In the genomic region with DNA sequence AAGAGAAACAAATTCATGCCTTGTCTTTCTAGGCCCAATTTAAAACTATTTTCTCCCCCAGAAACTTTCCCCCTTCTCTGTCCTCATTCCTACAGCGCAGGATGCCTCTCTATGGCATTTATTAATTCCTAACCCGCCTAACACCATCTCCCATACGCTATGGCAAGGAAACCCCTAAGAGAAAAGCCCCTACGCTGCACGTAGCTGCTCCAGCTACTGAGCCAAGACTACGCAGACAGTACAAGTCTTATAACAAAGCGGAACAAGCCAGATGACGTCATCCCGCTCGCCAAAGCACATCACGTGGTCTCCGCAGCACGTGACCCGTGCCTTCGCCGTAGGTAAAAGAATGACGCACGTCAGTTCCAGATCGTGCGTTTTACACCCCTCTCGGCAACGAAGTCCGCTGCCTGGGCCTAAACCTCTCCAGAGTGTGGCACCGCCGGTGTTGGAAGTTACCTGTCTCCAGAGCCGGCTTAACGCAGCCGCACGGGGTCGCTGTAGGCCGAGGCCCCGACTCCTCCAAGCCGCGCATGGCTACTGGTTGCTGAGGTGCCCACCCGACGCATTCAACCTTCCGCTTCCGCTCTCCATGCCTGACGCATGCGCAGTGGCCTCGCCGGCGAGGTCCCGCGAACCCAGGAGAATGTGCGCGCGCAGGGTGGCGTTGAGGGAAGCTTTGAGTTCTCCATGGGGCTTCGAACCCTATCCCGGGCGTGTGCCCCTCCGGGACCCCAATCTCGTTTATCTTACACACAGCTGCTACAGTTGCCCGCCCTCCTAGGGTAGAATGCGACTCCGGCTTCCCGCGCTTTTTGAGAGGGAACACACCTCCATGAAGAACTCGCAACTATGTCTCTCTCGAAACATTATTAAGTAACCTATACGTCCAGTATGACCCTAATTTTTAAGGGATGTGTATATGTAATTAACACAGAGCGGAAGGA, we compare ENCODE assay signal across 8 cellular contexts. TPM values are rescaled to one million over a fixed set of nuclear protein-coding genes. Genes with fewer than 3 reads are reported as not detected.
DNase-seq lines count a peak whose midpoint lies in the region; ATAC-seq, FAIRE-seq and TF ChIP-seq lines count a peak whose summit lies in the region.

Gene TRMO, minus strand, starts transcription at position 542 of the 947 bp plus-strand sequence. Its CDS starts 7 bp downstream, at position 535.

- H3K4me3 ChIP-seq in BLaER1 (peak within 1 kb of the TSS; percentile 69), colonic mucosa (peak within 1 kb of the TSS; percentile 48)

- H3K27me3 ChIP-seq in BLaER1 (no peaks in the 10 kb centered on the region), colonic mucosa (no peaks in the 10 kb centered on the region), layer of hippocampus (ENCODE audit: control insufficient read depth, insufficient read depth, low read length) (no peaks in the 10 kb centered on the region)

- DNase-seq in GM19239 (ENCODE audit: insufficient read length, low spot score) = peak; percentile 72
- peak; percentile 99 for DNase-seq in NCI-H524 (lab: John Stamatoyannopoulos, UW)
- peak; percentile 98 to 99 for DNase-seq in activated CD4-positive, alpha-beta T cell treated with anti-CD3 and anti-CD28 coated beads for 4 hours
- peak; percentile 98 for DNase-seq in colonic mucosa
- peak; percentile 98 to 99 for DNase-seq in stimulated activated CD4-positive, alpha-beta T cell treated with anti-CD3 and anti-CD28 coated beads, Interleukin-1b, Interleukin-23, amount 100 ng/mL, for 4 hours (ENCODE audit: low read depth in 2 of 2)

- TF ChIP-seq CTCF in colonic mucosa (IDR thresholded peaks at IDR 0.05) = peak; percentile 74

- peak; percentile 94 for FAIRE-seq in GM19239 (lab: Jason Lieb, UNC)

- H3K4me2 ChIP-seq in BLaER1 = peak within 1 kb of the TSS; percentile 70

- ATAC-seq in HG03457 (IDR thresholded peaks at IDR 0.05; ENCODE audit: unreplicated experiment) = peak; percentile 75

- intact Hi-C loops in colonic mucosa (cut with DNase I) = loop anchor here (5.0 kb wide), 1 partner anchor 335 kb away; the partner anchor contains the start of gene TBC1D2

- H3K27ac ChIP-seq in BLaER1 = peak within 1 kb of the TSS; percentile 93
- H3K27ac ChIP-seq in colonic mucosa = peak within 1 kb of the TSS; percentile 95
- H3K27ac ChIP-seq in layer of hippocampus (ENCODE audit: low read depth, low read length) = peak within 1 kb of the TSS; percentile 100

- no peaks in the 10 kb centered on the region for H4K20me1 ChIP-seq in BLaER1

- H3K9me3 ChIP-seq in BLaER1 (no peaks in the 10 kb centered on the region), colonic mucosa (no peaks in the 10 kb centered on the region)

- peaks cover 35% of the 10 kb centered on the region for H3K4me1 ChIP-seq in BLaER1
- H3K4me1 ChIP-seq in colonic mucosa = peaks cover 4% of the 10 kb centered on the region

- H3K9ac ChIP-seq in BLaER1 (peak within 1 kb of the TSS; percentile 88), colonic mucosa (ENCODE audit: low read depth in 2 of 2, low read length in 2 of 2) (peak within 1 kb of the TSS; percentile 89)

- no peaks in the 10 kb centered on the region for H3K36me3 ChIP-seq in BLaER1
- no peaks in the 10 kb centered on the region for H3K36me3 ChIP-seq in colonic mucosa

RNA-seq across cellular contexts. Expression of gene TRMO, which starts in this region (rescaled TPM):
- 10 to 100 TPM; 10.2 to 11.9 TPM for total RNA-seq in colonic mucosa

Comparison
In these comparisons a context has a peak if more than half of its experiments do, and no peak if none do; other contexts are left out.
1. Peak in every context shown above with its lines: DNase-seq, ATAC-seq, H3K4me3 ChIP-seq and H3K27ac ChIP-seq.